ENCODE assay signal across 8 cellular contexts in the genomic region with DNA sequence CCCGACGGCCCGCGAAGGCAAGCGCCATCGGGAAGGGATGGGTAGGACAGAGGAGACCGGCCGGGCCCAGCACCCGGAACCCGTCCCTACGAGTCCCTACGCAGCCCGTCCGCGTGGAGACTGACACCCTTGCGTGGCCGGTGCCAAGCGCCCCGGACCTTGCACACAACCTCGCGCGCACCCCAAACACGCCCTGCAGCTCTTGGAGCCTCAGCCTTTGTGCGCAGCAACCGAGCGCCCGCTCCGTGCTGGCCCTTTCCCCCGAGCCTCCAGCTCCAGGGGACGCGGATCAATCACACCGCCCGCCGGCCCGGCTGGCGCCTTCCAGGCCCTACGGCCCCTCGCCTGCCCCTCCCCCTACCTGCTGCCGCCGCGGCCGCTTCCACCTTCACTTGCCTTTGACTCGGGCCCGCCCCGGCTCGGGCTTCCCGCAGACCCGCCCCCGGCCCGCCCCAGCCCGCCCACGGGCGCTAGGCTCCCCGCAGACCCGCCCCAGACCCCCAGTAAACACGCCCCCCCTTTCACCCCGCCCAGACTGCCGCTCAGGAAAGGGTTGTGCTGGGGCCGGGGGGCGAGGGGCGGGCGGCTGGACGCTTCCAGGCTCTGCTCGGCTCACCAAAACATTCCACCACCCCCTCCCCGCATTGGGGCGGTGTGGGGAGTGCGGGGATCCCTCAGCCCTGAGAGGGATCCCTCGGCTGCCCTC. TPM values are rescaled to one million over a fixed set of nuclear protein-coding genes. Genes with fewer than 3 reads are reported as not detected.
A peak's percentile ranks its signal among the peaks of the same experiment; 100 is the strongest.
DNase-seq lines count a peak whose midpoint lies in the region; ATAC-seq, FAIRE-seq and TF ChIP-seq lines count a peak whose summit lies in the region.

A gene (minus strand): TSS at position 394 of the 706 bp plus-strand sequence. CDS start 1,746 bp downstream, outside the sequence.

- H3K27ac ChIP-seq in duodenal mucosa (ENCODE audit: low read depth, low read length), result peak within 1 kb of the TSS; percentile 50

- CTCF ChIA-PET in activated CD8-positive, alpha-beta T cell treated with anti-CD3 and anti-CD28 coated beads for 36 hours (lab: Charles Lee), result interaction anchor here (1.0 to 15.2 kb wide), 4 partner anchors 10 to 80 kb away, joined by 3 to 224 read pairs (median 14); a partner anchor contains a TSS

- H3K27ac Mint-ChIP-seq in activated CD8-positive, alpha-beta T cell treated with anti-CD3 and anti-CD28 coated beads for 36 hours, result peak within 1 kb of the TSS; percentile 41

- no peaks in the 10 kb centered on the region for H3K9me3 ChIP-seq in duodenal mucosa (ENCODE audit: control insufficient read depth in 1 of 2, low read length in 2 of 2)

- intact Hi-C loops in activated CD8-positive, alpha-beta T cell treated with anti-CD3 and anti-CD28 coated beads for 36 hours (cut with micrococcal nuclease), result no loop called here

- H3K9me3 Mint-ChIP-seq in activated CD8-positive, alpha-beta T cell treated with anti-CD3 and anti-CD28 coated beads for 36 hours, result no peaks in the 10 kb centered on the region

- peak within 1 kb of the TSS; percentile 78 for H3K4me3 Mint-ChIP-seq in activated CD8-positive, alpha-beta T cell treated with anti-CD3 and anti-CD28 coated beads for 36 hours

- H3K4me1 Mint-ChIP-seq in activated CD8-positive, alpha-beta T cell treated with anti-CD3 and anti-CD28 coated beads for 36 hours (ENCODE audit: low read depth), result peaks cover 12% of the 10 kb centered on the region

- H3K36me3 ChIP-seq in duodenal mucosa (ENCODE audit: control insufficient read depth in 1 of 2, insufficient read depth in 2 of 2, low read length in 2 of 2), result peaks cover 5 to 21% of the 10 kb centered on the region in 2 donors

- no peak for TF ChIP-seq CTCF in activated CD8-positive, alpha-beta T cell treated with anti-CD3 and anti-CD28 coated beads for 36 hours (IDR thresholded peaks at IDR 0.05)

- peak within 1 kb of the TSS; percentile 82 to 89 for H3K4me3 ChIP-seq in duodenal mucosa (ENCODE audit: low read depth in 1 of 2, low read length in 2 of 2)

- POLR2A ChIA-PET in activated CD8-positive, alpha-beta T cell treated with anti-CD3 and anti-CD28 coated beads for 36 hours (lab: Charles Lee), result no interaction called here

- peaks cover 19 to 20% of the 10 kb centered on the region in 2 donors for H3K4me1 ChIP-seq in duodenal mucosa (ENCODE audit: control insufficient read depth in 1 of 2, insufficient read depth in 2 of 2, low read length in 2 of 2)

- peaks cover 2% of the 10 kb centered on the region for H3K27me3 Mint-ChIP-seq in activated CD8-positive, alpha-beta T cell treated with anti-CD3 and anti-CD28 coated beads for 36 hours

- peak; percentile 77 for ATAC-seq in activated CD8-positive, alpha-beta T cell treated with anti-CD3 and anti-CD28 coated beads for 36 hours
- ATAC-seq in GM19463 (IDR thresholded peaks at IDR 0.05; ENCODE audit: unreplicated experiment) (no peak), GM21529 (IDR thresholded peaks at IDR 0.05; ENCODE audit: unreplicated experiment) (no peak)

- no peaks in the 10 kb centered on the region for H3K36me3 Mint-ChIP-seq in activated CD8-positive, alpha-beta T cell treated with anti-CD3 and anti-CD28 coated beads for 36 hours (ENCODE audit: low read depth)

- peak within 1 kb of the TSS; percentile 81 to 95 for H3K9ac ChIP-seq in duodenal mucosa (ENCODE audit: low read depth in 1 of 2, low read length in 2 of 2)

- no peak for TF ChIP-seq POLR2A in GM12891 (IDR thresholded peaks at IDR 0.05; ENCODE audit: low read depth, low read length)

- no peak for FAIRE-seq in GM12891 (lab: Jason Lieb, UNC)

- H3K27me3 ChIP-seq in duodenal mucosa (ENCODE audit: control insufficient read depth in 1 of 2, insufficient read depth in 2 of 2, low read length in 2 of 2), result no peaks in the 10 kb centered on the region

- DNase-seq in GM12891 (ENCODE audit: insufficient read length, low spot score), result peak; percentile 76
- peak; percentile 31 for DNase-seq in NCI-H1694 treated with DMSO at 0.1 percent for 48 hours (lab: John Stamatoyannopoulos, UW)
- peak; percentile 73 for DNase-seq in activated CD8-positive, alpha-beta T cell treated with anti-CD3 and anti-CD28 coated beads for 36 hours
- peak; percentile 75 for DNase-seq in medulla oblongata (ENCODE audit: extremely low spot score)
- peak; percentile 33 to 66 (median 40) for DNase-seq in stimulated activated CD4-positive, alpha-beta T cell treated with anti-CD3 and anti-CD28 coated beads, TNF-alpha, amount 100 ng/mL, for 24 hours (ENCODE audit: low read depth in 3 of 3)

TF ChIP-seq in GM12891, 5 proteins besides CTCF, POLR2A, EP300 and RAD21:
- TF ChIP-seq POU2F2 (IDR thresholded peaks at IDR 0.05; ENCODE audit: low read depth, low read length) (no peak), TAF1 (IDR thresholded peaks at IDR 0.05; ENCODE audit: low read depth, low read length) (no peak), SPI1 (IDR thresholded peaks at IDR 0.05; ENCODE audit: low read depth, low read length) (no peak), POLR2AphosphoS5 (IDR thresholded peaks at IDR 0.05; ENCODE audit: low read depth, low read length) (no peak), PAX5 (IDR thresholded peaks at IDR 0.05; ENCODE audit: insufficient read depth, low read length, severe bottlenecking) (no peak)

RNA-seq across cellular contexts. Expression of the gene that starts here (rescaled TPM):
- polyA plus RNA-seq in GM12891 (2012; ENCODE audit: low read depth, missing spikeins), result not detected
- total RNA-seq in activated CD8-positive, alpha-beta T cell treated with anti-CD3 and anti-CD28 coated beads for 36 hours, result 1 to 10 TPM; 4.3 to 5.3 TPM
